In the genomic region with DNA sequence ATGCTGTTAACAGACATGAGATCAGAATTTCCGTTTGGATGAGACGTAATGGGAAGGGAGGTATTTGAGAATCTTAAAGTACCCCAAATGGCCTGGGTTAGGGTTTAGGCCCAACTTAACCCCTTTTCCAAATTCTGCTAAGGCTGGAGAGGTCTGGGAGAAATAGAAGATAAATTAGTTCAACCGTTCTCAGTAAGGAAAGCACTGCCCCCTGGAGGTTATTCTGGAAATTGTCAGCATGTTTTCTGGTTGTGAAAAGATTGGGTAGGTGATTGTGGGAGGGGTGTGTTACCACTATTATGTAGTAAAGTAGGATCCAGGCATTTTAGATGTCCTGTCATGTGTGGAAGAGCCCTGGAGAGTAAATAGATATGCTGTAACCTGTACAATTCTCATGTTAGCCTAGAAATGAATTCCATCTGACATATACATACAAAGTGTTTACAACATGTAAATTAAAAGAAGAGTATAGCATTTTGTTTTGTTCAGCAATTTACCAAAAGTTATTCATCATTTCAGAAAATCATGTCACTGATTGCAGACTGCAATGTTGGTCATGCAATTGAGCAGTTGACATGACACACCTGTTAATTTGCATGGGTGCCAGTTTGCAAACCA, we compare ENCODE assay signal across 9 cellular contexts. TPM values are rescaled to one million over a fixed set of nuclear protein-coding genes. Genes with fewer than 3 reads are reported as not detected.
A peak's percentile ranks its signal among the peaks of the same experiment; 100 is the strongest.
DNase-seq lines count a peak whose midpoint lies in the region; ATAC-seq and TF ChIP-seq lines count a peak whose summit lies in the region.
"Had no signal": no experiment of that assay in that cellular context is flagged by ENCODE, and none has a peak within 500 bp of the region (broad histone marks: within the 10 kb centered on the region; RNA-seq: fewer than 3 reads in every experiment).

No MANE protein-coding gene starts in this region.

- peak; percentile 54 for ATAC-seq in HG02610 (IDR thresholded peaks at IDR 0.05; ENCODE audit: unreplicated experiment)

- peak; percentile 35 for DNase-seq in activated T-cell treated with anti-CD3 and anti-CD28 coated beads for 24 hours (ENCODE audit: low read depth)
- DNase-seq in activated T-cell treated with anti-CD3 and anti-CD28 coated beads, Interleukin-2, amount 50 U/mL, for 1 hour, result no peak
- peak; percentile 1 to 41 for DNase-seq in NCI-H1930 (lab: John Stamatoyannopoulos, UW)
- DNase-seq in effector CD4-positive, alpha-beta T cell, result peak; percentile 34
- DNase-seq in mucosa of gallbladder (ENCODE audit: low spot score), result peak; percentile 47
- peak; percentile 78 for DNase-seq in testis

- no peaks in the 10 kb centered on the region for H3K27me3 ChIP-seq in testis

- TF ChIP-seq CTCF in VCaP (conservative IDR thresholded peaks at IDR 0.05) (peak; percentile 90), testis (IDR thresholded peaks at IDR 0.05) (peak; percentile 46 to 89 (median 56))

- no peak overlapping the region for H3K27ac ChIP-seq in VCaP
- H3K27ac ChIP-seq in testis, result no peak overlapping the region

- WGBS in testis, 2 donors, result 10 to 12% methylated on average over 3 of the region's 3 CpGs

- no peak for TF ChIP-seq POLR2A in testis (IDR thresholded peaks at IDR 0.05)

- no peak overlapping the region for H3K4me3 ChIP-seq in testis

- no peaks in the 10 kb centered on the region for H3K36me3 ChIP-seq in testis (ENCODE audit: low read depth, missing control alignments)

- intact Hi-C loops in testis (cut with DNase I; ENCODE audit: low total_unique reads), result loop anchor here (10.0 kb wide), 1 partner anchor 291 kb away; no protein-coding TSS in a partner anchor

- no peaks in the 10 kb centered on the region for H3K9me3 ChIP-seq in testis

- H3K4me1 ChIP-seq in testis, result no peaks in the 10 kb centered on the region

RNA-seq across cellular contexts. Expression of gene GRXCR1, which starts 26.8 kb away (rescaled TPM):
- total RNA-seq in mucosa of gallbladder (not detected), testis (under 1 TPM in 1 of 2 donors, not detected in 1; 0.39 TPM)
- 0.57 TPM for polyA plus RNA-seq in testis (ENCODE audit: insufficient read depth, low read depth, low replicate concordance)
- total RNA-seq: right cardiac atrium had no signal
- polyA plus RNA-seq: right cardiac atrium had no signal
